ENCODE assay signal across 9 cellular contexts in genomic region chr2:131491469-131491836, GRCh38. TPM values are rescaled to one million over a fixed set of nuclear protein-coding genes. Genes with fewer than 3 reads are reported as not detected.
DNase-seq lines count a peak whose midpoint lies in the region; ATAC-seq and TF ChIP-seq lines count a peak whose summit lies in the region.
"Not testable (repeated sequence)": the region's sequence is repeated elsewhere in the genome, so short reads cannot be mapped to it uniquely, and the experiment has no call there.
"Had no signal": no experiment of that assay in that cellular context is flagged by ENCODE, and none has a peak within 500 bp of the region (broad histone marks: within the 10 kb centered on the region; RNA-seq: fewer than 3 reads in every experiment).

No MANE protein-coding gene starts in this region.

- peak overlapping the region; percentile 70 for H3K4me2 ChIP-seq in SK-N-SH

- H3K27me3 ChIP-seq in CD8-positive, alpha-beta memory T cell (ENCODE audit: insufficient read depth, low read length, poor library complexity, severe bottlenecking); SK-N-SH (ENCODE audit: insufficient read depth); mononuclear cell (ENCODE audit: insufficient read depth, low read length): not testable (repeated sequence)

- H3K9me3 Mint-ChIP-seq in CD8-positive, alpha-beta memory T cell; IgD-negative memory B cell; stimulated activated memory B cell treated with anti-CD40 and anti-IgM and Interleukin-4, amounts not matched to agents 10 μg/mL and 1 μg/mL and 100 μg/mL, for 72 hours: not testable (repeated sequence)

- H3K4me3 Mint-ChIP-seq in CD8-positive, alpha-beta memory T cell: peak overlapping the region; percentile 83 to 97 (median 87)
- peak overlapping the region; percentile 83 to 94 (median 93) for H3K4me3 Mint-ChIP-seq in IgD-negative memory B cell
- H3K4me3 Mint-ChIP-seq in stimulated activated memory B cell treated with anti-CD40 and anti-IgM and Interleukin-4, amounts not matched to agents 10 μg/mL and 1 μg/mL and 100 μg/mL, for 72 hours: peak overlapping the region; percentile 83

- peaks cover 26% of the 10 kb centered on the region for H3K4me1 ChIP-seq in CD8-positive, alpha-beta memory T cell (ENCODE audit: insufficient read depth, low read length)
- peaks cover 6 to 15% of the 10 kb centered on the region in 2 experiments; a peak in 2 of 4 replicates for H3K4me1 ChIP-seq in SK-N-SH (ENCODE audit: control insufficient read depth in 1 of 2, insufficient read depth in 2 of 2, low read depth in 1 of 2, low read length in 1 of 2)
- H3K4me1 ChIP-seq in mononuclear cell (ENCODE audit: insufficient read depth, low read length): peaks cover 27% of the 10 kb centered on the region

- H3K4me3 ChIP-seq in CD8-positive, alpha-beta memory T cell (ENCODE audit: low read length): peak overlapping the region; percentile 63
- H3K4me3 ChIP-seq in SK-N-SH (ENCODE audit: low read depth in 2 of 2, low read length in 1 of 2) (peak overlapping the region; percentile 37 to 49; a peak in 3 of 4 replicates), fibroblast of the aortic adventitia (ENCODE audit: low read depth, low read length) (peak overlapping the region; percentile 70), mononuclear cell (ENCODE audit: low read length) (peak overlapping the region; percentile 20)

- not testable (repeated sequence) for TF ChIP-seq CTCF in SK-N-SH (IDR thresholded peaks at IDR 0.05); fibroblast of the aortic adventitia (IDR thresholded peaks at IDR 0.05; ENCODE audit: insufficient read depth, low read length)

- not testable (repeated sequence) for H4K20me1 ChIP-seq in SK-N-SH (ENCODE audit: insufficient read depth)

- not testable (repeated sequence) for H3K36me3 ChIP-seq in CD8-positive, alpha-beta memory T cell (ENCODE audit: insufficient read depth, low read length); SK-N-SH (replicated peaks in 1 of 2; ENCODE audit: control insufficient read depth in 1 of 2, insufficient read depth in 2 of 2, low read length in 1 of 2)

- H3K27ac Mint-ChIP-seq in CD8-positive, alpha-beta memory T cell: peak overlapping the region; percentile 80 to 99 (median 91)
- H3K27ac Mint-ChIP-seq in IgD-negative memory B cell: peak overlapping the region in 2 of 3 donors; percentile 71 to 90
- peak overlapping the region; percentile 80 for H3K27ac Mint-ChIP-seq in stimulated activated memory B cell treated with anti-CD40 and anti-IgM and Interleukin-4, amounts not matched to agents 10 μg/mL and 1 μg/mL and 100 μg/mL, for 72 hours

- WGBS in SK-N-SH (ENCODE audit: low lambda C conversion rate): 41% methylated on average over 9 of the region's 22 CpGs

- not testable (repeated sequence) for TF ChIP-seq EP300 in SK-N-SH (IDR thresholded peaks at IDR 0.05; ENCODE audit: borderline replicate concordance in 1 of 2, low read depth in 1 of 2, low read length in 1 of 2)

- H3K9me2 ChIP-seq in SK-N-SH: not testable (repeated sequence)

- CTCF ChIA-PET in CD8-positive, alpha-beta memory T cell (lab: Charles Lee): interaction anchor here (1.5 to 3.1 kb wide), 3 partner anchors 12 to 78 kb away, joined by 4 to 18 read pairs (median 7); no protein-coding TSS in a partner anchor
- CTCF ChIA-PET in SK-N-SH (lab: Yijun Ruan, JAX): interaction anchor here (0.6 to 5.1 kb wide), 14 partner anchors 11 to 348 kb away, joined by 3 to 36 read pairs (median 4); partner anchors contain the start of gene CCDC74A

- H3K4me1 Mint-ChIP-seq in CD8-positive, alpha-beta memory T cell: peaks cover 30 to 56% (median 36%) of the 10 kb centered on the region in 3 donors
- H3K4me1 Mint-ChIP-seq in IgD-negative memory B cell: peaks cover 7 to 31% (median 15%) of the 10 kb centered on the region in 3 donors
- H3K4me1 Mint-ChIP-seq in stimulated activated memory B cell treated with anti-CD40 and anti-IgM and Interleukin-4, amounts not matched to agents 10 μg/mL and 1 μg/mL and 100 μg/mL, for 72 hours: peaks cover 63% of the 10 kb centered on the region

- H3K9me3 ChIP-seq in CD8-positive, alpha-beta memory T cell (ENCODE audit: low read length); SK-N-SH; mononuclear cell (ENCODE audit: low read depth, low read length): not testable (repeated sequence)

- not testable (repeated sequence) for DNase-seq in CD8-positive, alpha-beta memory T cell; SK-N-SH
- peak; percentile 20 for DNase-seq in astrocyte of the hippocampus (ENCODE audit: low read depth, low spot score)
- peak; percentile 7 for DNase-seq in fibroblast of the aortic adventitia (ENCODE audit: low read depth)

- peaks cover 51% of the 10 kb centered on the region for H3K79me2 ChIP-seq in SK-N-SH (ENCODE audit: insufficient read depth)

- H2AFZ ChIP-seq in SK-N-SH (ENCODE audit: low read depth): not testable (repeated sequence)

- H3K27me3 Mint-ChIP-seq in CD8-positive, alpha-beta memory T cell; IgD-negative memory B cell; stimulated activated memory B cell treated with anti-CD40 and anti-IgM and Interleukin-4, amounts not matched to agents 10 μg/mL and 1 μg/mL and 100 μg/mL, for 72 hours: not testable (repeated sequence)

- TF ChIP-seq RAD21 in SK-N-SH (IDR thresholded peaks at IDR 0.05; ENCODE audit: low read length): not testable (repeated sequence)

- POLR2A ChIA-PET in CD8-positive, alpha-beta memory T cell (lab: Charles Lee); SK-N-SH (lab: Yijun Ruan, JAX): not testable (repeated sequence)

- H3K9ac ChIP-seq in SK-N-SH: peak overlapping the region; percentile 61

- H3F3A ChIP-seq in SK-N-SH (replicated peaks; ENCODE audit: insufficient read depth): not testable (repeated sequence)

- peak; percentile 0 for ATAC-seq in GM21825 (IDR thresholded peaks at IDR 0.05; ENCODE audit: unreplicated experiment)
- not testable (repeated sequence) for ATAC-seq in stimulated activated memory B cell treated with anti-CD40 and anti-IgM and Interleukin-4, amounts not matched to agents 10 μg/mL and 1 μg/mL and 100 μg/mL, for 72 hours

- H3K36me3 Mint-ChIP-seq in CD8-positive, alpha-beta memory T cell: peaks cover 0 to 20% (median 0%) of the 10 kb centered on the region in 3 donors
- H3K36me3 Mint-ChIP-seq in IgD-negative memory B cell: not testable (repeated sequence)
- H3K36me3 Mint-ChIP-seq in stimulated activated memory B cell treated with anti-CD40 and anti-IgM and Interleukin-4, amounts not matched to agents 10 μg/mL and 1 μg/mL and 100 μg/mL, for 72 hours: peaks cover 12% of the 10 kb centered on the region

- peak overlapping the region; percentile 69 for H3K27ac ChIP-seq in CD8-positive, alpha-beta memory T cell (ENCODE audit: low read depth, low read length)
- H3K27ac ChIP-seq in SK-N-SH (ENCODE audit: low read depth in 2 of 2, low read length in 1 of 2): peak overlapping the region in 1 of 2 experiments; percentile 75; a peak in 2 of 4 replicates

RNA-seq across cellular contexts. Expression of gene MZT2A, which starts 0.7 kb away (rescaled TPM):
- 100 to 1,000 TPM; 141 to 142 TPM for total RNA-seq in CD8-positive, alpha-beta memory T cell
- polyA plus RNA-seq in CD8-positive, alpha-beta memory T cell: 92.6 TPM
- polyA plus RNA-seq in IgD-negative memory B cell (103 TPM), SK-N-SH (2012; rRNA removed) (48.0 and 61.9 TPM in 2 replicates)
- 58.0 and 60.3 TPM in 2 replicates for polyA plus RNA-seq in SK-N-SH (2012; cell fraction: cytosol; rRNA removed)
- 20.2 and 24.6 TPM in 2 replicates for polyA plus RNA-seq in SK-N-SH (2012; cell fraction: nucleus; rRNA removed)
- total RNA-seq in fibroblast of the aortic adventitia (ENCODE audit: low replicate concordance) (66.8 and 172 TPM in 2 replicates), mononuclear cell (59.3 TPM)

RNA-seq across cellular contexts. Expression of gene TUBA3D, which starts 15.5 kb away (rescaled TPM):
- total RNA-seq in CD8-positive, alpha-beta memory T cell: not detected
- polyA plus RNA-seq in CD8-positive, alpha-beta memory T cell: 0.14 TPM
- not detected for polyA plus RNA-seq in IgD-negative memory B cell
- not detected in 2 replicates for polyA plus RNA-seq in SK-N-SH (2012; rRNA removed)
- polyA plus RNA-seq in SK-N-SH (2012; cell fraction: cytosol; rRNA removed): not detected in 2 replicates
- polyA plus RNA-seq in SK-N-SH (2012; cell fraction: nucleus; rRNA removed): not detected in 2 replicates
- not detected in 2 replicates for total RNA-seq in fibroblast of the aortic adventitia (ENCODE audit: low replicate concordance)
- total RNA-seq in mononuclear cell: not detected
- total RNA-seq: T-helper 2 cell treated with Interferon-gamma antibody and Interleukin-4, amounts not matched to agents 100 ng/mL and 5 ng/mL, for 36 hours had no signal

RNA-seq across cellular contexts. Expression of gene CCDC74A, which starts 36.2 kb away (rescaled TPM):
- 1 to 10 TPM; 3.6 to 5.0 TPM for total RNA-seq in CD8-positive, alpha-beta memory T cell
- polyA plus RNA-seq in CD8-positive, alpha-beta memory T cell: 0.69 TPM
- polyA plus RNA-seq in IgD-negative memory B cell (not detected), SK-N-SH (2012; rRNA removed) (16.6 and 21.3 TPM in 2 replicates)
- polyA plus RNA-seq in SK-N-SH (2012; cell fraction: cytosol; rRNA removed): 9.8 and 12.4 TPM in 2 replicates
- polyA plus RNA-seq in SK-N-SH (2012; cell fraction: nucleus; rRNA removed): 71.8 and 105 TPM in 2 replicates
- total RNA-seq in fibroblast of the aortic adventitia (ENCODE audit: low replicate concordance) (15.1 and 34.4 TPM in 2 replicates), mononuclear cell (0.84 TPM)

Comparison
In these comparisons a context has a peak if more than half of its experiments do, and no peak if none do; other contexts are left out.
1. H3K4me3 ChIP-seq: peak in every context shown above with its lines; median percentile 70 in fibroblast of the aortic adventitia; 63 in CD8-positive, alpha-beta memory T cell; 43 in SK-N-SH; 20 in mononuclear cell.